8 cellular contexts compared by ENCODE assay signal in genomic region chr15:61281328-61281727, GRCh38.
"Had no signal": no experiment of that assay in that cellular context is flagged by ENCODE, and none has a peak within 500 bp of the region (broad histone marks: within the 10 kb centered on the region; RNA-seq: fewer than 3 reads in every experiment).

No MANE protein-coding gene starts in this region.

- FAIRE-seq: G401.6, GM12878, GM12891, GM12892, GM18507, GM19239 had no signal

- DNase-seq: GDM1, GF-D8 had no signal

- ATAC-seq: GM12878 had no signal

- H3K4me3 ChIP-seq: GM12878 had no signal
